ENCODE assay signal across 8 cellular contexts in the genomic region with DNA sequence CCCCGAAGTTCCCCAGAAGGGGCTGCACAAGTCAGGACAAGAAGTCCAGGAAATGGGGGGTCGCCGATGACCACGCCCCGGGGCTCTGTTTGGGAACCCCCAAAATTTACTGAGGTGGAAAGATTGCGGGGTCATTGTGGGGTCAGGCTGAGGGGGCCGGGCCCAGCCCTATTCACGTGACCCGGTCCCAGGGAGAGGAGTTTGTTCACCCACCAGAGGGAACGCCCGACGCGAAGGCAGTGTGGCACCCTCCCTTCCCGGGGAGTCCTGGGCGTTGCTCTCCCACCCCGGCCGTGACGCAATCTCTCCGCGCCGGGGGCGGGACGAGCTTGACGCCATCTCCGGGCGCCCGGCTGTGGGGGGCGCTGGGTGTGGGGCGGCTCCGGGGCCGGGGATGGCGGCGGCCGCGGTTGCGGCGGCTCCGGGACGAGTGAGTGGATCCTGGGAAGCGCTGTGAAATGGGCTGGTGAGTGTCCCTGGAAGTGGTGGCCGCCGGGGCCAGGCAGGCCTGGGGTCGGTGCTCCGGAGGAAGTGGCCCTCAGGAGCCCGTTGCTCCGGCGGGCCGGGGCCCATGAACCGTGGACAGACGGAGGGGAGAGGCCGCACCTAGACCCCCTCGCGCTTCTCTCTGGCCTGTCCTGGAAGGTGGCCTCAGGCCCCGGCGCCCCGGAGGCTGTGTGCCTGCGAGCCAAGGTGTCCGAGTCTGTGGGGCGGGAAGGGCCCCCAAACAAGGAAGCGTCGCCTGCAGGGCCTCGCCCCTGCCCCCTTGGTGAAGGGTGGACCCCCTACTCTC. TPM values are rescaled to one million over a fixed set of nuclear protein-coding genes. Genes with fewer than 3 reads are reported as not detected.
DNase-seq lines count a peak whose midpoint lies in the region; ATAC-seq and TF ChIP-seq lines count a peak whose summit lies in the region.

A gene with protein sequence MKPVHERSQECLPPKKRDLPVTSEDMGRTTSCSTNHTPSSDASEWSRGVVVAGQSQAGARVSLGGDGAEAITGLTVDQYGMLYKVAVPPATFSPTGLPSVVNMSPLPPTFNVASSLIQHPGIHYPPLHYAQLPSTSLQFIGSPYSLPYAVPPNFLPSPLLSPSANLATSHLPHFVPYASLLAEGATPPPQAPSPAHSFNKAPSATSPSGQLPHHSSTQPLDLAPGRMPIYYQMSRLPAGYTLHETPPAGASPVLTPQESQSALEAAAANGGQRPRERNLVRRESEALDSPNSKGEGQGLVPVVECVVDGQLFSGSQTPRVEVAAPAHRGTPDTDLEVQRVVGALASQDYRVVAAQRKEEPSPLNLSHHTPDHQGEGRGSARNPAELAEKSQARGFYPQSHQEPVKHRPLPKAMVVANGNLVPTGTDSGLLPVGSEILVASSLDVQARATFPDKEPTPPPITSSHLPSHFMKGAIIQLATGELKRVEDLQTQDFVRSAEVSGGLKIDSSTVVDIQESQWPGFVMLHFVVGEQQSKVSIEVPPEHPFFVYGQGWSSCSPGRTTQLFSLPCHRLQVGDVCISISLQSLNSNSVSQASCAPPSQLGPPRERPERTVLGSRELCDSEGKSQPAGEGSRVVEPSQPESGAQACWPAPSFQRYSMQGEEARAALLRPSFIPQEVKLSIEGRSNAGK (plus strand): TSS at position 338 of the 793 bp plus-strand sequence. CDS start 3,765 bp downstream, outside the sequence.

- peak; percentile 92 for DNase-seq in BE2C
- peak; percentile 91 for DNase-seq in GM19238 (ENCODE audit: insufficient read length, low spot score)
- DNase-seq in NCI-H526 (lab: John Stamatoyannopoulos, UW), result peak; percentile 58 to 83
- peak; percentile 93 for DNase-seq in activated CD4-positive, alpha-beta T cell treated with anti-CD3 and anti-CD28 coated beads, Interleukin-2, amount 10 ng/mL, durations not matched to agents 7 days and 5 days
- peak; percentile 81 for DNase-seq in dedifferentiated amniotic fluid mesenchymal stem cell (ENCODE audit: extremely low spot score)
- peak; percentile 93 for DNase-seq in left lobe of liver (ENCODE audit: low spot score)
- peak; percentile 92 to 93 for DNase-seq in stimulated activated CD4-positive, alpha-beta T cell treated with anti-CD3 and anti-CD28 coated beads, Interleukin-2, amount 100 ng/mL, for 24 hours

- H3K4me3 ChIP-seq in BE2C (ENCODE audit: low read depth, low read length), result peak within 1 kb of the TSS; percentile 99

- no peaks in the 10 kb centered on the region for H3K27me3 Mint-ChIP-seq in activated CD4-positive, alpha-beta T cell treated with anti-CD3 and anti-CD28 coated beads, Interleukin-2, amount 10 ng/mL, durations not matched to agents 7 days and 5 days

- H3K9me3 Mint-ChIP-seq in activated CD4-positive, alpha-beta T cell treated with anti-CD3 and anti-CD28 coated beads, Interleukin-2, amount 10 ng/mL, durations not matched to agents 7 days and 5 days, result no peaks in the 10 kb centered on the region

- peaks cover 25% of the 10 kb centered on the region for H3K36me3 Mint-ChIP-seq in activated CD4-positive, alpha-beta T cell treated with anti-CD3 and anti-CD28 coated beads, Interleukin-2, amount 10 ng/mL, durations not matched to agents 7 days and 5 days (ENCODE audit: low read depth)

- peaks cover 53% of the 10 kb centered on the region for H3K4me1 Mint-ChIP-seq in activated CD4-positive, alpha-beta T cell treated with anti-CD3 and anti-CD28 coated beads, Interleukin-2, amount 10 ng/mL, durations not matched to agents 7 days and 5 days

- H3K4me3 Mint-ChIP-seq in activated CD4-positive, alpha-beta T cell treated with anti-CD3 and anti-CD28 coated beads, Interleukin-2, amount 10 ng/mL, durations not matched to agents 7 days and 5 days, result peak within 1 kb of the TSS; percentile 91

- no peaks in the 10 kb centered on the region for H3K27me3 ChIP-seq in BE2C

- ATAC-seq in HG03439 (IDR thresholded peaks at IDR 0.05; ENCODE audit: unreplicated experiment), result peak; percentile 63
- ATAC-seq in left lobe of liver, result peak; percentile 97

- H3K4me1 ChIP-seq in BE2C, result no peaks in the 10 kb centered on the region

- TF ChIP-seq CTCF in BE2C (IDR thresholded peaks at IDR 0.05; ENCODE audit: low read depth, low read length), result no peak

- H3K27ac Mint-ChIP-seq in activated CD4-positive, alpha-beta T cell treated with anti-CD3 and anti-CD28 coated beads, Interleukin-2, amount 10 ng/mL, durations not matched to agents 7 days and 5 days, result peak within 1 kb of the TSS; percentile 99

- H3K36me3 ChIP-seq in BE2C, result peaks cover 16% of the 10 kb centered on the region

- POLR2A ChIA-PET in activated CD4-positive, alpha-beta T cell treated with anti-CD3 and anti-CD28 coated beads, Interleukin-2, amount 10 ng/mL, durations not matched to agents 7 days and 5 days (lab: Charles Lee), result no interaction called here

- H3K9me3 ChIP-seq in BE2C, result no peaks in the 10 kb centered on the region

- CTCF ChIA-PET in activated CD4-positive, alpha-beta T cell treated with anti-CD3 and anti-CD28 coated beads, Interleukin-2, amount 10 ng/mL, durations not matched to agents 7 days and 5 days (lab: Charles Lee), result interaction anchor here (1.1 to 1.7 kb wide), 4 partner anchors 10 to 38 kb away, joined by 4 to 5 read pairs (median 5); a partner anchor contains a TSS

RNA-seq across cellular contexts. Expression of the gene that starts here (rescaled TPM):
- 23.1 TPM for polyA plus RNA-seq in BE2C (2012; ENCODE audit: insufficient read depth, insufficient read length, low read depth)
- total RNA-seq in activated CD4-positive, alpha-beta T cell treated with anti-CD3 and anti-CD28 coated beads, Interleukin-2, amount 10 ng/mL, durations not matched to agents 7 days and 5 days, result 10 to 100 TPM; 23.2 to 23.6 TPM
- total RNA-seq in left lobe of liver, result 10.0 TPM

Comparison
In these comparisons a context has a peak if more than half of its experiments do, and no peak if none do; other contexts are left out.
1. Peak in every context shown above with its lines: DNase-seq, ATAC-seq and H3K4me3 ChIP-seq.